ENCODE assay signal across 8 cellular contexts in genomic region chr3:43689766-43690399, GRCh38. TPM values are rescaled to one million over a fixed set of nuclear protein-coding genes. Genes with fewer than 3 reads are reported as not detected.
DNase-seq lines count a peak whose midpoint lies in the region; ATAC-seq, FAIRE-seq and TF ChIP-seq lines count a peak whose summit lies in the region.

No MANE protein-coding gene starts in this region.

- no peak overlapping the region for H3K27ac ChIP-seq in A673 (ENCODE audit: low read depth, low read length, poor library complexity, severe bottlenecking)
- peak overlapping the region; percentile 86 to 99 (median 98) for H3K27ac ChIP-seq in body of pancreas
- peak overlapping the region; percentile 96 for H3K27ac ChIP-seq in lower lobe of right lung
- no peak overlapping the region for H3K27ac ChIP-seq in urinary bladder (ENCODE audit: low read depth)

- 13 to 23% methylated on average over 22 to 26 of the region's 26 CpGs for WGBS in body of pancreas, 2 donors
- 15% methylated on average over 26 of the region's 26 CpGs for WGBS in urinary bladder

- TF ChIP-seq CTCF in A673 (conservative IDR thresholded peaks at IDR 0.05; ENCODE audit: low read depth, low read length): no peak
- TF ChIP-seq CTCF in body of pancreas (IDR thresholded peaks at IDR 0.05): no peak
- no peak for TF ChIP-seq CTCF in lower lobe of right lung (IDR thresholded peaks at IDR 0.05)

- ATAC-seq in HG03135 (IDR thresholded peaks at IDR 0.05; ENCODE audit: unreplicated experiment): peak; percentile 21
- peak; percentile 40 for ATAC-seq in body of pancreas
- ATAC-seq in lower lobe of right lung: peak in 1 of 2 donors; percentile 2

- intact Hi-C loops in A673 (cut with micrococcal nuclease; ENCODE audit: unreplicated experiment): no loop called here
- intact Hi-C loops in body of pancreas (cut with DNase I): loop anchor here (10.0 kb wide), 1 partner anchor 75 kb away; no protein-coding TSS in a partner anchor
- intact Hi-C loops in lower lobe of right lung (cut with DNase I): no loop called here

- no TSS peak for BruUV-seq in A673 (replicated peaks; lab: Mats Ljungman, UMichigan)

- CTCF ChIA-PET in A673 (lab: Charles Lee): interaction anchor here (0.8 kb wide), 1 partner anchor 144 kb away, joined by 4 read pairs; no protein-coding TSS in a partner anchor

- H3K27me3 ChIP-seq in A673 (replicated peaks; ENCODE audit: insufficient read depth, low read depth, low read length, poor library complexity) (no peaks in the 10 kb centered on the region), body of pancreas (no peaks in the 10 kb centered on the region), lower lobe of right lung (ENCODE audit: low read depth) (no peaks in the 10 kb centered on the region)

- no peak for TF ChIP-seq POLR2A in body of pancreas (IDR thresholded peaks at IDR 0.05)
- no peak for TF ChIP-seq POLR2A in GM12891 (IDR thresholded peaks at IDR 0.05; ENCODE audit: low read depth, low read length)

- no peak for DNase-seq in A673 (ENCODE audit: low spot score)
- peak in 1 of 4 donors; percentile 9 for DNase-seq in body of pancreas
- no peak for DNase-seq in lower lobe of right lung
- no peak for DNase-seq in GM19238 (ENCODE audit: insufficient read length, low spot score)
- DNase-seq in effector CD4-positive, alpha-beta T cell: no peak
- DNase-seq in GM12891 (ENCODE audit: insufficient read length, low spot score): no peak

- FAIRE-seq in GM12891 (lab: Jason Lieb, UNC): no peak

- H3K9me3 ChIP-seq in A673 (ENCODE audit: low read depth, low read length, poor library complexity, severe bottlenecking) (no peaks in the 10 kb centered on the region), body of pancreas (no peaks in the 10 kb centered on the region), lower lobe of right lung (no peaks in the 10 kb centered on the region)

- H3K4me3 ChIP-seq in A673 (ENCODE audit: low read depth, low read length, poor library complexity, severe bottlenecking): peak overlapping the region; percentile 66
- peak overlapping the region; percentile 60 to 71 for H3K4me3 ChIP-seq in body of pancreas
- peak overlapping the region; percentile 86 for H3K4me3 ChIP-seq in lower lobe of right lung
- peak overlapping the region; percentile 97 for H3K4me3 ChIP-seq in urinary bladder (ENCODE audit: low read depth, low read length)

- no peaks in the 10 kb centered on the region for H3K36me3 ChIP-seq in A673 (ENCODE audit: insufficient read depth, low read length, poor library complexity, severe bottlenecking)
- H3K36me3 ChIP-seq in body of pancreas (replicated peaks in 1 of 2; ENCODE audit: insufficient read depth in 1 of 2, low read depth in 2 of 2): no peaks in the 10 kb centered on the region
- H3K36me3 ChIP-seq in lower lobe of right lung: no peaks in the 10 kb centered on the region
- H3K36me3 ChIP-seq in urinary bladder (ENCODE audit: insufficient read depth): no peaks in the 10 kb centered on the region

- POLR2A ChIA-PET in A673 (lab: Charles Lee; ENCODE audit: low non-redundant PET): no interaction called here

- peaks cover 20% of the 10 kb centered on the region for H3K4me1 ChIP-seq in A673 (ENCODE audit: insufficient read depth, low read length, poor library complexity, severe bottlenecking)
- H3K4me1 ChIP-seq in body of pancreas: peaks cover 39% of the 10 kb centered on the region
- peaks cover 37% of the 10 kb centered on the region for H3K4me1 ChIP-seq in lower lobe of right lung
- H3K4me1 ChIP-seq in urinary bladder (ENCODE audit: insufficient read depth): peaks cover 3% of the 10 kb centered on the region

TF ChIP-seq in GM12891, 5 proteins besides CTCF, POLR2A, EP300 and RAD21:
- no peak for TF ChIP-seq PAX5 (IDR thresholded peaks at IDR 0.05; ENCODE audit: insufficient read depth, low read length, severe bottlenecking)
- no peak for TF ChIP-seq TAF1 (IDR thresholded peaks at IDR 0.05; ENCODE audit: low read depth, low read length)
- no peak for TF ChIP-seq POU2F2 (IDR thresholded peaks at IDR 0.05; ENCODE audit: low read depth, low read length)
- no peak for TF ChIP-seq SPI1 (IDR thresholded peaks at IDR 0.05; ENCODE audit: low read depth, low read length)
- TF ChIP-seq POLR2AphosphoS5 (IDR thresholded peaks at IDR 0.05; ENCODE audit: low read depth, low read length): no peak

RNA-seq across cellular contexts. Expression of gene ABHD5, which starts 0.9 kb away (rescaled TPM):
- 6.3 and 9.9 TPM in 2 replicates for total RNA-seq in A673 (2021)
- 10 to 100 TPM; 14.8 to 21.8 TPM for total RNA-seq in body of pancreas
- total RNA-seq in lower lobe of right lung: 59.2 TPM
- total RNA-seq in urinary bladder: 21.4 TPM
- polyA plus RNA-seq in urinary bladder: 25.0 TPM
- polyA plus RNA-seq in GM12891 (2012; ENCODE audit: low read depth, missing spikeins): 4.5 TPM

Comparison
In these comparisons a context has a peak if more than half of its experiments do, and no peak if none do; other contexts are left out.
1. H3K27ac ChIP-seq: peak in body of pancreas (4 of 4) and lower lobe of right lung (single experiment); none in A673 (single experiment) and urinary bladder (single experiment).
2. Peak in every context shown above with its lines, with median percentiles within 50 percentile points of each other: H3K4me3 ChIP-seq.